In genomic region chr16:7938175-7938574, GRCh38 we compare ENCODE assay signal across 28 cellular contexts.
"Had no signal": no experiment of that assay in that cellular context is flagged by ENCODE, and none has a peak within 500 bp of the region (broad histone marks: within the 10 kb centered on the region; RNA-seq: fewer than 3 reads in every experiment).

No MANE protein-coding gene starts in this region.

- H3K27ac Mint-ChIP-seq: activated CD4-positive, alpha-beta memory T cell treated with anti-CD3 and anti-CD28 coated beads, Interleukin-2, amount 10 ng/mL, durations not matched to agents 7 days and 5 days; activated CD4-positive, alpha-beta T cell treated with anti-CD3 and anti-CD28 coated beads for 36 hours; activated naive CD4-positive, alpha-beta T cell treated with anti-CD3 and anti-CD28 coated beads for 36 hours; activated naive CD8-positive, alpha-beta T cell; activated T-helper 17 cell treated with anti-CD3 and anti-CD28 coated beads, Interleukin-2, amount 50 U/mL, for 72 hours had no signal

- FAIRE-seq: astrocyte had no signal

- H3K4me1 Mint-ChIP-seq: activated CD4-positive, alpha-beta memory T cell treated with anti-CD3 and anti-CD28 coated beads, Interleukin-2, amount 10 ng/mL, durations not matched to agents 7 days and 5 days; activated CD4-positive, alpha-beta T cell treated with anti-CD3 and anti-CD28 coated beads for 36 hours; activated T-helper 17 cell treated with anti-CD3 and anti-CD28 coated beads, Interleukin-2, amount 50 U/mL, for 72 hours had no signal

- H3K4me3 ChIP-seq: SJCRH30 had no signal

- H3K36me3 ChIP-seq: SJCRH30 had no signal

- DNase-seq: activated CD4-positive, alpha-beta memory T cell treated with anti-CD3 and anti-CD28 coated beads, Interleukin-2, amount 10 ng/mL, durations not matched to agents 7 days and 5 days; activated CD4-positive, alpha-beta T cell treated with anti-CD3 and anti-CD28 coated beads for 36 hours; activated CD4-positive, alpha-beta T cell treated with anti-CD3 and anti-CD28 coated beads, Interleukin-2, amount 50 U/mL, for 1 hour; activated gamma-delta T cell; activated naive CD4-positive, alpha-beta T cell treated with anti-CD3 and anti-CD28 coated beads for 36 hours; activated T-cell treated with anti-CD3 and anti-CD28 coated beads for 4 hours; activated T-cell treated with anti-CD3 and anti-CD28 coated beads, Interleukin-2, amount 50 U/mL, for 48 hours; Kasumi-1; KBM-7; NCI-H1105 treated with DMSO at 0.1 percent for 48 hours; NCI-H1436 treated with DMSO at 0.1 percent for 48 hours; NCI-H1930; NCI-H2107; NCI-H2171 treated with DMSO at 0.1 percent for 48 hours; NCI-H226; NCI-H526; NK-92 treated with Interleukin-12 subunit alpha and Interleukin-12 subunit beta, amount 100 ng/mL, for 24 hours; OCI-M1; Right ventricle myocardium superior; SJCRH30; SK-N-SH; T-helper 1 cell had no signal

- H3K27me3 Mint-ChIP-seq: activated CD4-positive, alpha-beta memory T cell treated with anti-CD3 and anti-CD28 coated beads, Interleukin-2, amount 10 ng/mL, durations not matched to agents 7 days and 5 days; activated CD4-positive, alpha-beta T cell treated with anti-CD3 and anti-CD28 coated beads for 36 hours; activated naive CD8-positive, alpha-beta T cell; activated T-helper 17 cell treated with anti-CD3 and anti-CD28 coated beads, Interleukin-2, amount 50 U/mL, for 72 hours had no signal

- H3K9me3 ChIP-seq: SJCRH30, SK-N-SH had no signal

- H3K9ac ChIP-seq: SK-N-SH had no signal

- H3K4me1 ChIP-seq: SJCRH30 had no signal

- H3K36me3 Mint-ChIP-seq: activated naive CD8-positive, alpha-beta T cell had no signal

- H3K27ac ChIP-seq: RWPE1, SJCRH30, VCaP had no signal

- H3K4me3 Mint-ChIP-seq: activated CD4-positive, alpha-beta memory T cell treated with anti-CD3 and anti-CD28 coated beads, Interleukin-2, amount 10 ng/mL, durations not matched to agents 7 days and 5 days; activated CD4-positive, alpha-beta T cell treated with anti-CD3 and anti-CD28 coated beads for 36 hours; activated naive CD4-positive, alpha-beta T cell treated with anti-CD3 and anti-CD28 coated beads for 36 hours; activated naive CD8-positive, alpha-beta T cell; activated T-helper 17 cell treated with anti-CD3 and anti-CD28 coated beads, Interleukin-2, amount 50 U/mL, for 72 hours had no signal

- ATAC-seq: activated CD4-positive, alpha-beta T cell treated with anti-CD3 and anti-CD28 coated beads for 36 hours; activated T-helper 17 cell treated with anti-CD3 and anti-CD28 coated beads, Interleukin-2, amount 50 U/mL, for 72 hours; Panc1 had no signal

- H3K4me2 ChIP-seq: SK-N-SH had no signal

- H3K27me3 ChIP-seq: SJCRH30 had no signal
